Comparison of ENCODE assay signal across 8 cellular contexts in genomic region chr14:39266871-39267591, GRCh38. TPM values are rescaled to one million over a fixed set of nuclear protein-coding genes. Genes with fewer than 3 reads are reported as not detected.
A peak's percentile ranks its signal among the peaks of the same experiment; 100 is the strongest.
DNase-seq lines count a peak whose midpoint lies in the region; ATAC-seq and TF ChIP-seq lines count a peak whose summit lies in the region.

No MANE protein-coding gene starts in this region.

- peak; percentile 62 for TF ChIP-seq POLR2A in GM15510 (IDR thresholded peaks at IDR 0.05; ENCODE audit: borderline replicate concordance, extremely low read depth, insufficient read length)

- DNase-seq in NCI-H128 (lab: John Stamatoyannopoulos, UW; ENCODE audit: unreplicated experiment) = peak; percentile 36
- DNase-seq in T-helper 2 cell = peak; percentile 43 to 90 (median 62)
- peak; percentile 17 to 89 (median 74) for DNase-seq in anterior cingulate cortex (lab: John Stamatoyannopoulos, UW)
- peak; percentile 71 for DNase-seq in hepatic stellate cell (ENCODE audit: low spot score)
- peak; percentile 61 for DNase-seq in renal cortical epithelial cell (ENCODE audit: low read depth)
- no peak for DNase-seq in HPDE6-E6E7 (ENCODE audit: extremely low spot score)

- peak; percentile 86 for ATAC-seq in HG02759 (IDR thresholded peaks at IDR 0.05; ENCODE audit: unreplicated experiment)

RNA-seq across cellular contexts. Expression of gene MIA2, which starts 33.3 kb away (rescaled TPM):
- 41.8 and 81.8 TPM in 2 replicates for total RNA-seq in renal cortical epithelial cell
